Comparison of ENCODE assay signal across 25 cellular contexts in genomic region chr1:59342801-59343575, GRCh38.
"Had no signal": no experiment of that assay in that cellular context is flagged by ENCODE, and none has a peak within 500 bp of the region (broad histone marks: within the 10 kb centered on the region; RNA-seq: fewer than 3 reads in every experiment).

No MANE protein-coding gene starts in this region.

- H3K9me3 ChIP-seq: heart right ventricle, left lung, neutrophil, ovary, prostate gland, right atrium auricular region, thyroid gland had no signal

- ATAC-seq: activated CD4-positive, alpha-beta T cell treated with anti-CD3 and anti-CD28 coated beads for 36 hours; activated T-cell treated with anti-CD3 and anti-CD28 coated beads, Interleukin-2, amount 50 U/mL, for 72 hours; heart right ventricle; left lung; natural killer cell; stimulated activated naive CD8-positive, alpha-beta T cell treated with anti-CD3 and anti-CD28 coated beads, Interleukin-15, Interleukin-2, amounts not matched to agents 100 U/mL and 50 U/mL, for 24 hours had no signal

- H3K4me3 ChIP-seq: heart right ventricle, left lung, ovary, prostate gland, right atrium auricular region, thyroid gland had no signal

- H3K36me3 ChIP-seq: heart right ventricle, left lung, neutrophil, ovary, prostate gland, right atrium auricular region, thyroid gland had no signal

- H3K27me3 ChIP-seq: heart right ventricle, left lung, neutrophil, ovary, right atrium auricular region, thyroid gland had no signal

- DNase-seq: activated B cell treated with CpG ODN at 0.5 μM for 24 hours; activated CD4-positive, alpha-beta T cell treated with anti-CD3 and anti-CD28 coated beads for 36 hours; activated CD4-positive, alpha-beta T cell treated with anti-CD3 and anti-CD28 coated beads, Interleukin-2, amount 50 U/mL, for 48 hours; activated effector memory CD4-positive, alpha-beta T cell treated with Interleukin-2 at 50 U/mL for 16 hours; activated naive CD4-positive, alpha-beta T cell treated with anti-CD3 and anti-CD28 coated beads for 36 hours; activated naive CD8-positive, alpha-beta T cell treated with anti-CD3 and anti-CD28 coated beads, Interleukin-2, amount 10 ng/mL, durations not matched to agents 7 days and 5 days; activated T-cell treated with anti-CD3 and anti-CD28 coated beads, Interleukin-2, amount 50 U/mL, for 72 hours; amygdala; cortex of kidney; heart right ventricle; immature natural killer cell; kidney glomerular epithelial cell; left lung; natural killer cell; ovary; stimulated activated CD4-positive, alpha-beta T cell treated with anti-CD3 and anti-CD28 coated beads, Interleukin-4, amount 100 ng/mL, for 4 hours; stimulated activated naive CD8-positive, alpha-beta T cell treated with anti-CD3 and anti-CD28 coated beads, Interleukin-15, Interleukin-2, amounts not matched to agents 100 U/mL and 50 U/mL, for 24 hours; substantia nigra; T-helper 1 cell; thyroid gland had no signal

- H3K4me1 ChIP-seq: heart right ventricle, left lung, prostate gland, right atrium auricular region, thyroid gland had no signal

- FAIRE-seq: bronchial epithelial cell had no signal

- H3K27ac ChIP-seq: epithelial cell of prostate, heart right ventricle, left lung, neutrophil, ovary, prostate gland, right atrium auricular region, thyroid gland had no signal
